In the genomic region with DNA sequence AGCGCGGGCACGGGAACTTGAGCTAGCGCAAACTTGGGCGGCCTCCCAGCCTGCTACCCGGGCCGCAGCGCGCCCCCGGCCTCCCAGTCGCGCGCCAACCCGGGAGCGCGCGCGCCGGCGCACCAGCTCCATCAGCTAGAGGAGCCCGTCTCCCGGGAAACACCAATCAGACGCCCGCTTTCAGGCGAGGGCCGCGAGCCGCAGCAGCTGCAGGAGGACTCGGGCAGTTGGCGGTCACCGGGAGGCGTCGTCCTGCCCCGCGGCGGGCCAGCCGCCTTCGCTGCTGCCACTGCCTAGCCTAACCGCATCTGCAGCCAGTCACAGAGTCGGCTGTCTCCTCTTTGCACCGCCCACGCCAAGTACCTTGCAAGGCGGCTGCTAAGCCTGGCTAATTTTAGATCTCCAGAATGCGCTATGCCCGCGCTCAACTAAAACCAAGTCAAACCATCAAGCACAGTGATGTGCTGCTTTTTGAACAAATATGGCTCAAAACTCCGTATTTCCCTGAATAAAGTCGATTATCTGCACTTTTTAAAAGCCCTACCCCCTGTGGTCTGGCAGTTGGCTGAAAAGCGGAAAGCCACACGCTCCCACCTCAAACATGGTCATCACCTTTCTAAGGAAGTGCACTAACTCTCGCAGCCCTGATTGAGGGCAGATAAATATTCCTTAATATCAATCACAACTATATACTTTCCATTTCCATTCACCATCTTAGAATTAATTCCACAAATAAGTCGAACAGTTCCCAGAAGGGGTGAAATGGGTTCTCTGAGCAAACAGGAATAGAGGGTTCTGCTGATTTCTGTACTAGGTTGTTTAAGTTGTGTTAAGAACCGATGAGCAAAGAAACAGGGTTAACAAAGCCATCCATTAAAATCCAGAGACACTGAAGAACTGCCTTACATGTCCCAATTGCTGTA, we compare ENCODE assay signal across 8 cellular contexts.
DNase-seq lines count a peak whose midpoint lies in the region; ATAC-seq, FAIRE-seq and TF ChIP-seq lines count a peak whose summit lies in the region.

No MANE protein-coding gene starts in this region.

- POLR2A ChIA-PET in PC-3 (lab: Charles Lee; ENCODE audit: unreplicated experiment) = interaction anchor here (0.6 to 1.0 kb wide), 9 partner anchors 10 to 1735 kb away, joined by 3 to 15 read pairs (median 8); partner anchors contain the start of gene RASA1

- TF ChIP-seq CTCF in PC-3 (conservative IDR thresholded peaks at IDR 0.05; ENCODE audit: low read depth, low read length) = no peak
- no peak for TF ChIP-seq CTCF in kidney (IDR thresholded peaks at IDR 0.05; ENCODE audit: borderline replicate concordance, extremely low read depth, insufficient read depth)

- H3K36me3 ChIP-seq in HUES64 (ENCODE audit: insufficient read depth, low read length) (no peaks in the 10 kb centered on the region), PC-3 (ENCODE audit: low read depth, low read length) (no peaks in the 10 kb centered on the region), kidney (ENCODE audit: control insufficient read depth in 1 of 2, insufficient read depth in 2 of 2, low read length in 2 of 2) (no peaks in the 10 kb centered on the region)

- H3K4me1 Mint-ChIP-seq in activated naive CD4-positive, alpha-beta T cell treated with anti-CD3 and anti-CD28 coated beads for 36 hours (ENCODE audit: low read depth) = peaks cover 13% of the 10 kb centered on the region
- H3K4me1 Mint-ChIP-seq in central memory CD8-positive, alpha-beta T cell = peaks cover 13% of the 10 kb centered on the region

- H3K9me3 Mint-ChIP-seq in activated naive CD4-positive, alpha-beta T cell treated with anti-CD3 and anti-CD28 coated beads for 36 hours = no peaks in the 10 kb centered on the region
- H3K9me3 Mint-ChIP-seq in central memory CD8-positive, alpha-beta T cell = no peaks in the 10 kb centered on the region

- no peaks in the 10 kb centered on the region for H3K9me3 ChIP-seq in HUES64 (ENCODE audit: insufficient read depth, low read depth, low read length)
- H3K9me3 ChIP-seq in PC-3 (ENCODE audit: low read length) = no peaks in the 10 kb centered on the region
- H3K9me3 ChIP-seq in kidney (ENCODE audit: control insufficient read depth in 1 of 2, low read length in 2 of 2) = no peaks in the 10 kb centered on the region

- peak overlapping the region; percentile 58 for H3K4me3 ChIP-seq in HUES64 (ENCODE audit: low read length)
- peak overlapping the region; percentile 73 for H3K4me3 ChIP-seq in PC-3 (ENCODE audit: low read length)
- peak overlapping the region in 1 of 2 donors; percentile 14 for H3K4me3 ChIP-seq in kidney (ENCODE audit: low read length in 2 of 2)

- BruUV-seq in PC-3 (replicated peaks; lab: Mats Ljungman, UMichigan) = TSS peak; percentile 95

- H3K9me2 ChIP-seq in PC-3 (replicated peaks; ENCODE audit: low read length) = no peaks in the 10 kb centered on the region

- peaks cover 96% of the 10 kb centered on the region for H3K27me3 ChIP-seq in HUES64 (ENCODE audit: insufficient read depth, low read length)
- no peaks in the 10 kb centered on the region for H3K27me3 ChIP-seq in PC-3 (ENCODE audit: low read length)

- peak; percentile 59 for ATAC-seq in GM21786 (IDR thresholded peaks at IDR 0.05; ENCODE audit: unreplicated experiment)
- peak; percentile 94 for ATAC-seq in PC-3
- ATAC-seq in central memory CD8-positive, alpha-beta T cell (replicated peaks; ENCODE audit: extremely low read depth, poor library complexity, severe bottlenecking) = peak; percentile 45

- H4K20me1 ChIP-seq in PC-3 (ENCODE audit: low read length) = no peaks in the 10 kb centered on the region

- peak; percentile 51 for DNase-seq in activated naive CD4-positive, alpha-beta T cell treated with anti-CD3 and anti-CD28 coated beads for 36 hours
- DNase-seq in activated naive CD4-positive, alpha-beta T cell treated with anti-CD3 and anti-CD28 coated beads, Interleukin-2, amount 50 U/mL, for 16 hours = no peak
- peak; percentile 96 for DNase-seq in PC-3
- DNase-seq in central memory CD8-positive, alpha-beta T cell (ENCODE audit: low spot score in 2 of 2) = no peak
- DNase-seq in kidney = peak; percentile 83
- peak; percentile 54 for DNase-seq in stromal cell of bone marrow (ENCODE audit: low read depth)

- no peak for FAIRE-seq in kidney (lab: Jason Lieb, UNC)

- H3K27me3 Mint-ChIP-seq in activated naive CD4-positive, alpha-beta T cell treated with anti-CD3 and anti-CD28 coated beads for 36 hours (ENCODE audit: low read depth) = peaks cover 64% of the 10 kb centered on the region
- peaks cover 79% of the 10 kb centered on the region for H3K27me3 Mint-ChIP-seq in central memory CD8-positive, alpha-beta T cell

- peak overlapping the region; percentile 85 for H2AFZ ChIP-seq in PC-3 (ENCODE audit: low read length)

- H3K9ac ChIP-seq in HUES64 (ENCODE audit: low read depth, low read length) = no peak overlapping the region
- peak overlapping the region; percentile 64 for H3K9ac ChIP-seq in PC-3 (ENCODE audit: low read length)
- H3K9ac ChIP-seq in kidney (ENCODE audit: low read length in 2 of 2) = no peak overlapping the region

- H3K27ac Mint-ChIP-seq in activated naive CD4-positive, alpha-beta T cell treated with anti-CD3 and anti-CD28 coated beads for 36 hours = no peak overlapping the region
- H3K27ac Mint-ChIP-seq in central memory CD8-positive, alpha-beta T cell (ENCODE audit: low read depth) = no peak overlapping the region

- CTCF ChIA-PET in activated naive CD4-positive, alpha-beta T cell treated with anti-CD3 and anti-CD28 coated beads for 36 hours (lab: Charles Lee) = interaction anchor here (0.9 to 1.8 kb wide), 4 partner anchors 20 to 880 kb away, joined by 3 to 6 read pairs (median 5); no protein-coding TSS in a partner anchor
- CTCF ChIA-PET in PC-3 (lab: Charles Lee) = interaction anchor here (0.6 to 0.8 kb wide), 4 partner anchors 12 to 520 kb away, joined by 3 to 9 read pairs (median 3); no protein-coding TSS in a partner anchor

- H3F3A ChIP-seq in PC-3 (ENCODE audit: low read length, unreplicated experiment) = no peaks in the 10 kb centered on the region

- H3K79me2 ChIP-seq in PC-3 (ENCODE audit: low read length) = no peaks in the 10 kb centered on the region

- peak overlapping the region; percentile 88 for H3K4me2 ChIP-seq in PC-3 (ENCODE audit: low read length)

- H3K27ac ChIP-seq in HUES64 (ENCODE audit: low read depth, low read length) (no peak overlapping the region), PC-3 (ENCODE audit: low read length) (peak overlapping the region; percentile 71), kidney (ENCODE audit: low read depth in 2 of 2, low read length in 2 of 2) (no peak overlapping the region)

- H3K4me1 ChIP-seq in HUES64 (ENCODE audit: insufficient read depth, low read length) (peaks cover 55% of the 10 kb centered on the region), PC-3 (ENCODE audit: insufficient read depth, low read length) (peaks cover 8% of the 10 kb centered on the region; the same call in 1 of the 2 replicates), kidney (ENCODE audit: control insufficient read depth in 1 of 2, insufficient read depth in 1 of 2, low read depth in 1 of 2, low read length in 2 of 2) (peaks cover 0 to 6% of the 10 kb centered on the region in 2 donors)

- under 1% methylated on average over 53 of the region's 53 CpGs for WGBS in HUES64

- intact Hi-C loops in activated naive CD4-positive, alpha-beta T cell treated with anti-CD3 and anti-CD28 coated beads for 36 hours (cut with micrococcal nuclease) = loop anchor here (1.0 kb wide), 2 partner anchors 14 to 31 kb away; no protein-coding TSS in a partner anchor
- intact Hi-C loops in PC-3 (cut with micrococcal nuclease) (loop anchor here (1.0 to 5.0 kb wide), 6 partner anchors 55 to 520 kb away; partner anchors contain the start of gene TMEM161B), kidney (cut with DNase I) (no loop called here)

- peak overlapping the region; percentile 56 for H3K4me3 Mint-ChIP-seq in activated naive CD4-positive, alpha-beta T cell treated with anti-CD3 and anti-CD28 coated beads for 36 hours
- peak overlapping the region; percentile 63 for H3K4me3 Mint-ChIP-seq in central memory CD8-positive, alpha-beta T cell

- peaks cover 2% of the 10 kb centered on the region for H3K36me3 Mint-ChIP-seq in activated naive CD4-positive, alpha-beta T cell treated with anti-CD3 and anti-CD28 coated beads for 36 hours (ENCODE audit: low read depth)
- peaks cover 5% of the 10 kb centered on the region for H3K36me3 Mint-ChIP-seq in central memory CD8-positive, alpha-beta T cell (ENCODE audit: insufficient read depth)

Comparison
In these comparisons a context has a peak if more than half of its experiments do, and no peak if none do; other contexts are left out.
1. DNase-seq: peak in activated naive CD4-positive, alpha-beta T cell treated with anti-CD3 and anti-CD28 coated beads for 36 hours (single experiment), PC-3 (single experiment), kidney (single experiment) and stromal cell of bone marrow (single experiment); none in activated naive CD4-positive, alpha-beta T cell treated with anti-CD3 and anti-CD28 coated beads, Interleukin-2, amount 50 U/mL, for 16 hours (single experiment) and central memory CD8-positive, alpha-beta T cell (0 of 2).
2. Peak in every context shown above with its lines, with median percentiles within 50 percentile points of each other: ATAC-seq.